In the genomic region with DNA sequence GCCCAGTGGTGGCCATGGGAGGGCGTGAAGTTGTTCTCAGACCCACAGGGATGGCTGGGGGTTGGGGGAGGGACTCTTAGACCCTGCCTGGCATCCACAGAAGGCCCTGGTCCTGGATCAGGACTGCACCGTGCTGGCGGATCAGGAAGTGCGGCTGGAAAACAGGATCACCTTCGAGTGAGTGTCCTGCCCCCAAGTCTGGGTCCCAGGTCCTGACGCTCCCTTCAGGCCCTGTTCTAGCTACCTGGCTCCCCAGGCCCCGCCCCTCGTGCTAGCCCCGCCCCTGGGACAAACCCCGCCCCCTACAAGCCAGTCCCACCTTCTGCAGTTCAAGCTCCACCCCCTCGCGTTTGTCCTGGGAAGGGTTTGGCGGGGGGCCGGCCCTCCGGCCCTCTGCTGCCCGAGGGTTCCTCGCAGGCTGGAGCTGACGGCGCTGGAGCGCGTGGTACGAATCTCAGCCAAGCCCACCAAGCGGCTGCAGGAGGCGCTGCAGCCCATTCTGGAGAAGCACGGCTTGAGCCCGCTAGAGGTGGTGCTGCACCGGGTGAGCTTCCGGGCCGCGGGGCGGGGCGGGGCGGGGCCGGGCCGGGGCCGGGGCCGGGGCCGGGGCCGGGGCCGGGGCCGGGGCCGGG, we compare ENCODE assay signal across 9 cellular contexts. TPM values are rescaled to one million over a fixed set of nuclear protein-coding genes. Genes with fewer than 3 reads are reported as not detected.
A peak's percentile ranks its signal among the peaks of the same experiment; 100 is the strongest.
DNase-seq lines count a peak whose midpoint lies in the region; ATAC-seq, FAIRE-seq and TF ChIP-seq lines count a peak whose summit lies in the region.
"Had no signal": no experiment of that assay in that cellular context is flagged by ENCODE, and none has a peak within 500 bp of the region (broad histone marks: within the 10 kb centered on the region; RNA-seq: fewer than 3 reads in every experiment).

No MANE protein-coding gene starts in this region.

- H3K9me3 ChIP-seq in HUES64 (ENCODE audit: insufficient read depth, low read depth, low read length) = no peaks in the 10 kb centered on the region
- no peaks in the 10 kb centered on the region for H3K9me3 ChIP-seq in K562 (replicated peaks; ENCODE audit: control insufficient read depth, insufficient read depth, low read depth, low read length)
- no peaks in the 10 kb centered on the region for H3K9me3 ChIP-seq in gastrocnemius medialis

- peak; percentile 56 to 69 for TF ChIP-seq RAD21 in K562 (CRISPR knock-in tag; conservative IDR thresholded peaks at IDR 0.05 in 1 of 2, IDR thresholded peaks at IDR 0.05 in 1 of 2)

- H3K9ac ChIP-seq in HUES64 (ENCODE audit: low read depth, low read length) (peak overlapping the region; percentile 81; the same call in 1 of the 2 replicates), K562 (ENCODE audit: insufficient read depth in 1 of 2, low read depth in 2 of 2, low read length in 2 of 2) (peak overlapping the region in 1 of 2 experiments; percentile 91; a peak in 2 of 4 replicates)

- TF ChIP-seq POLR2A in K562 (conservative IDR thresholded peaks at IDR 0.05) (no peak), gastrocnemius medialis (IDR thresholded peaks at IDR 0.05) (no peak)

- peak overlapping the region; percentile 85 for H3K4me2 ChIP-seq in K562 (ENCODE audit: insufficient read depth, low read length)

- BruUV-seq in K562 (replicated peaks; lab: Mats Ljungman, UMichigan) = no TSS peak

- peak overlapping the region; percentile 53 for H3K4me3 Mint-ChIP-seq in activated CD8-positive, alpha-beta memory T cell treated with anti-CD3 and anti-CD28 coated beads, Interleukin-2, amount 10 ng/mL, durations not matched to agents 7 days and 5 days

- H3K9me3 Mint-ChIP-seq in activated CD8-positive, alpha-beta memory T cell treated with anti-CD3 and anti-CD28 coated beads, Interleukin-2, amount 10 ng/mL, durations not matched to agents 7 days and 5 days (ENCODE audit: low read depth) = no peaks in the 10 kb centered on the region

- WGBS in HUES64 = 7% methylated on average over 40 of the region's 42 CpGs
- WGBS in K562 (ENCODE audit: insufficient coverage, low coverage, missing lambda C conversion rate) = 3% methylated on average over 24 of the region's 42 CpGs

- no peaks in the 10 kb centered on the region for H3K27me3 Mint-ChIP-seq in activated CD8-positive, alpha-beta memory T cell treated with anti-CD3 and anti-CD28 coated beads, Interleukin-2, amount 10 ng/mL, durations not matched to agents 7 days and 5 days

- H3K9me1 ChIP-seq in K562 (ENCODE audit: control insufficient read depth, insufficient read depth, low read length) = peaks cover 4% of the 10 kb centered on the region

- peak; percentile 61 to 99 (median 97) for TF ChIP-seq CTCF in K562 (IDR thresholded peaks at IDR 0.05 in 2 of 3, conservative IDR thresholded peaks at IDR 0.05 in 1 of 3; ENCODE audit: insufficient read depth in 2 of 3, low read depth in 1 of 3, low read length in 3 of 3)
- peak in 4 of 5 experiments; percentile 33 to 51 (median 50) for TF ChIP-seq CTCF in gastrocnemius medialis (IDR thresholded peaks at IDR 0.05 in 4 of 5, conservative IDR thresholded peaks at IDR 0.05 in 1 of 5)

- peaks cover 24% of the 10 kb centered on the region for H3K79me2 ChIP-seq in K562 (ENCODE audit: control insufficient read depth, insufficient read depth, low read length)

- H3K4me3 ChIP-seq in HUES64 (ENCODE audit: low read length) (peak overlapping the region; percentile 58), K562 (peak overlapping the region; percentile 45), gastrocnemius medialis (peak overlapping the region; percentile 44 to 57 (median 50))

- peak; percentile 7; the same call in 1 of the 2 replicates for TF ChIP-seq EP300 in K562 (IDR thresholded peaks at IDR 0.05; ENCODE audit: low read length)

- CTCF ChIA-PET in activated CD8-positive, alpha-beta memory T cell treated with anti-CD3 and anti-CD28 coated beads, Interleukin-2, amount 10 ng/mL, durations not matched to agents 7 days and 5 days (lab: Charles Lee) = interaction anchor here (0.8 to 22.1 kb wide), 15 partner anchors 8 to 125 kb away, joined by 3 to 405 read pairs (median 7); partner anchors contain the start of genes LMAN2, MXD3, PFN3 and RGS14
- CTCF ChIA-PET in K562 (lab: Yijun Ruan, JAX; ENCODE audit: low intra/inter-chr PET ratio) = interaction anchor here (0.6 to 1.2 kb wide), 3 partner anchors 52 to 84 kb away, joined by 3 to 8 read pairs (median 3); no protein-coding TSS in a partner anchor

- no peak overlapping the region for H2AFZ ChIP-seq in K562 (ENCODE audit: low read depth, low read length)

- H3K27ac ChIP-seq in HUES64 (ENCODE audit: low read depth, low read length) (peak overlapping the region; percentile 51; the same call in 1 of the 2 replicates), K562 (ENCODE audit: extremely low read depth, low read depth, low read length) (peak overlapping the region; percentile 32; the same call in 2 of the 3 replicates), gastrocnemius medialis (peak overlapping the region; percentile 74 to 83 (median 79))

- POLR2A ChIA-PET in K562 (lab: Yijun Ruan, JAX) = interaction anchor here (0.6 to 1.7 kb wide), 9 partner anchors 8 to 1191 kb away, joined by 3 to 11 read pairs (median 4); no protein-coding TSS in a partner anchor

- H3K27ac Mint-ChIP-seq in activated CD8-positive, alpha-beta memory T cell treated with anti-CD3 and anti-CD28 coated beads, Interleukin-2, amount 10 ng/mL, durations not matched to agents 7 days and 5 days = no peak overlapping the region

- FAIRE-seq in K562 (lab: Jason Lieb, UNC) = peak; percentile 94
- FAIRE-seq: islet of Langerhans had no signal

- peak; percentile 83 for ATAC-seq in activated CD8-positive, alpha-beta memory T cell treated with anti-CD3 and anti-CD28 coated beads, Interleukin-2, amount 10 ng/mL, durations not matched to agents 7 days and 5 days
- peak; percentile 83 for ATAC-seq in K562
- peak; percentile 61 to 68 for ATAC-seq in gastrocnemius medialis

- H3K27me3 ChIP-seq in HUES64 (ENCODE audit: insufficient read depth, low read length) (peaks cover 17% of the 10 kb centered on the region), K562 (ENCODE audit: control insufficient read depth in 2 of 2, insufficient read depth in 2 of 2, low read length in 2 of 2) (no peaks in the 10 kb centered on the region), gastrocnemius medialis (no peaks in the 10 kb centered on the region)

- peaks cover 18% of the 10 kb centered on the region for H3K4me1 ChIP-seq in HUES64 (ENCODE audit: insufficient read depth, low read length)
- peaks cover 46 to 63% of the 10 kb centered on the region in 2 experiments for H3K4me1 ChIP-seq in K562 (replicated peaks in 1 of 2; ENCODE audit: control insufficient read depth in 2 of 2, insufficient read depth in 2 of 2, low read length in 2 of 2)
- H3K4me1 ChIP-seq in gastrocnemius medialis = peaks cover 35 to 39% of the 10 kb centered on the region in 2 donors

- in situ Hi-C loops in SK-MEL-5 (cut with HindIII; ENCODE audit: low pct_unique_long_range_greater_than_20kb, low sequenced_read_pairs) = no loop called here
- in situ Hi-C loops in K562 (cut with MboI) = no loop called here
- in situ Hi-C loops in gastrocnemius medialis (cut with MboI; ENCODE audit: low sequenced_read_pairs in 4 of 4) = no loop called here

- intact Hi-C loops in K562 (cut with micrococcal nuclease) = loop anchor here (1.0 kb wide), 2 partner anchors 20 to 52 kb away; no protein-coding TSS in a partner anchor
- intact Hi-C loops in gastrocnemius medialis (cut with DNase I; ENCODE audit: low total_unique reads) = no loop called here

- peak; percentile 77 for DNase-seq in activated CD8-positive, alpha-beta memory T cell treated with anti-CD3 and anti-CD28 coated beads, Interleukin-2, amount 10 ng/mL, durations not matched to agents 7 days and 5 days
- DNase-seq in activated CD8-positive, alpha-beta memory T cell treated with anti-CD3 and anti-CD28 coated beads, Interleukin-2, amount 50 U/mL, for 4 hours = no peak
- DNase-seq in SK-MEL-5 (ENCODE audit: low read depth, low spot score) = peak; percentile 89
- DNase-seq in K562 (ENCODE audit: extremely low read depth in 1 of 4, low spot score in 3 of 4) = peak; percentile 89 to 97 (median 92)
- peak; percentile 93 for DNase-seq in iPS DF 19.7 (ENCODE audit: low read depth, low spot score)
- DNase-seq in gastrocnemius medialis = peak; percentile 65 to 92
- DNase-seq in NCI-H2107 (lab: John Stamatoyannopoulos, UW) = no peak

- peaks cover 33% of the 10 kb centered on the region for H3K36me3 Mint-ChIP-seq in activated CD8-positive, alpha-beta memory T cell treated with anti-CD3 and anti-CD28 coated beads, Interleukin-2, amount 10 ng/mL, durations not matched to agents 7 days and 5 days

- H3K36me3 ChIP-seq in HUES64 (ENCODE audit: insufficient read depth, low read length) (no peaks in the 10 kb centered on the region), K562 (ENCODE audit: control insufficient read depth, insufficient read depth, low read length) (peaks cover 47% of the 10 kb centered on the region; the same call in 2 of the 3 replicates), gastrocnemius medialis (no peaks in the 10 kb centered on the region)

- no peaks in the 10 kb centered on the region for H4K20me1 ChIP-seq in K562 (replicated peaks; ENCODE audit: control insufficient read depth, insufficient read depth, low read length)

- H3K4me1 Mint-ChIP-seq in activated CD8-positive, alpha-beta memory T cell treated with anti-CD3 and anti-CD28 coated beads, Interleukin-2, amount 10 ng/mL, durations not matched to agents 7 days and 5 days = peaks cover 56% of the 10 kb centered on the region

RNA-seq across cellular contexts. Expression of gene RGS14, which starts 12.9 kb away (rescaled TPM):
- 10 to 100 TPM; 52.3 to 93.0 TPM for total RNA-seq in activated CD8-positive, alpha-beta memory T cell treated with anti-CD3 and anti-CD28 coated beads, Interleukin-2, amount 10 ng/mL, durations not matched to agents 7 days and 5 days
- 10.9 TPM for polyA plus RNA-seq in HUES64 (2013, experiment 1 of 2)
- 13.5 TPM for polyA plus RNA-seq in HUES64 (2013, experiment 2 of 2)
- total RNA-seq in SK-MEL-5 (2014; rRNA removed; shearing (Covaris generic)) = 12.3 and 15.7 TPM in 2 replicates
- polyA plus RNA-seq in SK-MEL-5 (2015; cell fraction: cytosol; rRNA removed) = 25.4 and 33.3 TPM in 2 replicates
- polyA plus RNA-seq in SK-MEL-5 (2015; cell fraction: nucleus; rRNA removed) = 15.8 and 17.9 TPM in 2 replicates
- total RNA-seq in K562 (2011; cell fraction: chromatin; rRNA removed; ENCODE audit: low replicate concordance) = 35.8 and 98.9 TPM in 2 replicates
- total RNA-seq in K562 (2011; cell fraction: nucleolus; rRNA removed) = 87.6 and 104 TPM in 2 replicates
- total RNA-seq in K562 (2011; cell fraction: nucleoplasm; rRNA removed) = 52.4 and 57.0 TPM in 2 replicates
- total RNA-seq in K562 (2014; rRNA removed) = 63.1 and 86.1 TPM in 2 replicates
- total RNA-seq in K562 (2014; rRNA removed; fragmentation: Illumina TruSeq; extraction: Trizol) = 6.3 and 10.5 TPM in 2 replicates
- 34.5 and 38.8 TPM in 2 replicates for total RNA-seq in K562 (2015; rRNA removed; fragmentation: Illumina TruSeq; extraction: Trizol)
- 50.3 and 55.4 TPM in 2 replicates for total RNA-seq in K562 (2021)
- polyA plus RNA-seq in K562 (2011; rRNA removed) = 21.2 and 40.8 TPM in 2 replicates
- polyA plus RNA-seq in K562 (2011; cell fraction: cytosol; rRNA removed) = 54.2 and 98.9 TPM in 2 replicates
- 174 and 232 TPM in 2 replicates for polyA plus RNA-seq in K562 (2011; cell fraction: nucleus; rRNA removed)
- polyA plus RNA-seq in K562 (2012) = 40.9 and 53.0 TPM in 2 replicates
- polyA plus RNA-seq in K562 (2014; fragmentation: Illumina TruSeq; extraction: Trizol) = 42.0 and 46.3 TPM in 2 replicates
- polyA plus RNA-seq in K562 (2014; fragmentation: Nextera tagmentation; extraction: Ambion mirVana) = 1 to 10 TPM in 1 of 2 experiments, under 1 TPM in 1; 0.28 to 1.3 TPM
- polyA plus RNA-seq in K562 (2014; rRNA removed) = 75.9 and 101 TPM in 2 replicates
- polyA minus RNA-seq in K562 (2011; rRNA and poly(A)+ RNA removed) = 11.5 and 13.6 TPM in 2 replicates
- polyA minus RNA-seq in K562 (2011; cell fraction: cytosol; rRNA and poly(A)+ RNA removed) = 20.3 and 24.8 TPM in 2 replicates
- polyA minus RNA-seq in K562 (2011; cell fraction: nucleus; rRNA and poly(A)+ RNA removed) = 49.7 and 64.5 TPM in 2 replicates
- total RNA-seq in gastrocnemius medialis = 10 to 100 TPM in 1 of 4 donors, 1 to 10 TPM in 3; 1.6 to 25.9 (median 5.0) TPM

RNA-seq across cellular contexts. Expression of gene SLC34A1, which starts 13.6 kb away (rescaled TPM):
- under 1 TPM; 0.19 to 0.85 TPM for total RNA-seq in activated CD8-positive, alpha-beta memory T cell treated with anti-CD3 and anti-CD28 coated beads, Interleukin-2, amount 10 ng/mL, durations not matched to agents 7 days and 5 days
- not detected for polyA plus RNA-seq in HUES64 (2013, experiment 1 of 2)
- polyA plus RNA-seq in HUES64 (2013, experiment 2 of 2) = not detected
- 0.16 and 0.19 TPM in 2 replicates for total RNA-seq in SK-MEL-5 (2014; rRNA removed; shearing (Covaris generic))
- 0.06 and 0.12 TPM in 2 replicates for polyA plus RNA-seq in SK-MEL-5 (2015; cell fraction: cytosol; rRNA removed)
- 0.08 and 0.41 TPM in 2 replicates for polyA plus RNA-seq in SK-MEL-5 (2015; cell fraction: nucleus; rRNA removed)
- 0.09 TPM in 1 of 2 replicates, not detected in the other for total RNA-seq in K562 (2011; cell fraction: chromatin; rRNA removed; ENCODE audit: low replicate concordance)
- total RNA-seq in K562 (2011; cell fraction: nucleolus; rRNA removed) = not detected in 2 replicates
- total RNA-seq in K562 (2011; cell fraction: nucleoplasm; rRNA removed) = not detected in 2 replicates
- total RNA-seq in K562 (2014; rRNA removed) (not detected in 2 replicates), K562 (2014; rRNA removed; fragmentation: Illumina TruSeq; extraction: Trizol) (not detected in 2 replicates), K562 (2015; rRNA removed; fragmentation: Illumina TruSeq; extraction: Trizol) (not detected in 2 replicates), K562 (2021) (not detected in 2 replicates), gastrocnemius medialis (not detected)
- polyA plus RNA-seq in K562 (2011; rRNA removed) (not detected in 2 replicates), K562 (2014; fragmentation: Illumina TruSeq; extraction: Trizol) (not detected in 2 replicates), K562 (2014; fragmentation: Nextera tagmentation; extraction: Ambion mirVana) (not detected), K562 (2014; rRNA removed) (not detected in 2 replicates)
- polyA plus RNA-seq in K562 (2011; cell fraction: cytosol; rRNA removed) = not detected in 2 replicates
- polyA plus RNA-seq in K562 (2011; cell fraction: nucleus; rRNA removed) = not detected in 2 replicates
- not detected in 2 replicates for polyA plus RNA-seq in K562 (2012)
- not detected in 2 replicates for polyA minus RNA-seq in K562 (2011; rRNA and poly(A)+ RNA removed)
- polyA minus RNA-seq in K562 (2011; cell fraction: cytosol; rRNA and poly(A)+ RNA removed) = not detected in 2 replicates
- polyA minus RNA-seq in K562 (2011; cell fraction: nucleus; rRNA and poly(A)+ RNA removed) = not detected in 2 replicates

RNA-seq across cellular contexts. Expression of gene LMAN2, which starts 19.1 kb away (rescaled TPM):
- total RNA-seq in activated CD8-positive, alpha-beta memory T cell treated with anti-CD3 and anti-CD28 coated beads, Interleukin-2, amount 10 ng/mL, durations not matched to agents 7 days and 5 days = 100 to 1,000 TPM; 133 to 140 TPM
- polyA plus RNA-seq in HUES64 (2013, experiment 1 of 2) = 124 TPM
- 117 TPM for polyA plus RNA-seq in HUES64 (2013, experiment 2 of 2)
- total RNA-seq in SK-MEL-5 (2014; rRNA removed; shearing (Covaris generic)) = 273 and 299 TPM in 2 replicates
- polyA plus RNA-seq in SK-MEL-5 (2015; cell fraction: cytosol; rRNA removed) = 546 and 571 TPM in 2 replicates
- polyA plus RNA-seq in SK-MEL-5 (2015; cell fraction: nucleus; rRNA removed) = 82.1 and 103 TPM in 2 replicates
- total RNA-seq in K562 (2011; cell fraction: chromatin; rRNA removed; ENCODE audit: low replicate concordance) = 108 and 260 TPM in 2 replicates
- total RNA-seq in K562 (2011; cell fraction: nucleolus; rRNA removed) = 422 and 429 TPM in 2 replicates
- total RNA-seq in K562 (2011; cell fraction: nucleoplasm; rRNA removed) = 240 and 283 TPM in 2 replicates
- total RNA-seq in K562 (2014; rRNA removed) = 200 and 216 TPM in 2 replicates
- total RNA-seq in K562 (2014; rRNA removed; fragmentation: Illumina TruSeq; extraction: Trizol) = 69.3 and 110 TPM in 2 replicates
- total RNA-seq in K562 (2015; rRNA removed; fragmentation: Illumina TruSeq; extraction: Trizol) = 179 and 196 TPM in 2 replicates
- total RNA-seq in K562 (2021) = 130 and 136 TPM in 2 replicates
- polyA plus RNA-seq in K562 (2011; rRNA removed) = 119 and 150 TPM in 2 replicates
- polyA plus RNA-seq in K562 (2011; cell fraction: cytosol; rRNA removed) = 299 and 407 TPM in 2 replicates
- 207 and 224 TPM in 2 replicates for polyA plus RNA-seq in K562 (2011; cell fraction: nucleus; rRNA removed)
- 176 and 216 TPM in 2 replicates for polyA plus RNA-seq in K562 (2012)
- polyA plus RNA-seq in K562 (2014; fragmentation: Illumina TruSeq; extraction: Trizol) = 241 and 254 TPM in 2 replicates
- polyA plus RNA-seq in K562 (2014; fragmentation: Nextera tagmentation; extraction: Ambion mirVana) = 1 to 10 TPM; 2.7 to 8.5 TPM
- polyA plus RNA-seq in K562 (2014; rRNA removed) = 196 and 235 TPM in 2 replicates
- 113 and 151 TPM in 2 replicates for polyA minus RNA-seq in K562 (2011; rRNA and poly(A)+ RNA removed)
- polyA minus RNA-seq in K562 (2011; cell fraction: cytosol; rRNA and poly(A)+ RNA removed) = 150 and 163 TPM in 2 replicates
- 76.1 and 108 TPM in 2 replicates for polyA minus RNA-seq in K562 (2011; cell fraction: nucleus; rRNA and poly(A)+ RNA removed)
- 100 to 1,000 TPM in 1 of 4 donors, 10 to 100 TPM in 3; 70.2 to 109 (median 86.6) TPM for total RNA-seq in gastrocnemius medialis

RNA-seq across cellular contexts. Expression of gene PFN3, which starts 29.9 kb away (rescaled TPM):
- not detected for total RNA-seq in activated CD8-positive, alpha-beta memory T cell treated with anti-CD3 and anti-CD28 coated beads, Interleukin-2, amount 10 ng/mL, durations not matched to agents 7 days and 5 days
- not detected for polyA plus RNA-seq in HUES64 (2013, experiment 1 of 2)
- polyA plus RNA-seq in HUES64 (2013, experiment 2 of 2) = not detected
- not detected in 2 replicates for total RNA-seq in SK-MEL-5 (2014; rRNA removed; shearing (Covaris generic))
- polyA plus RNA-seq in SK-MEL-5 (2015; cell fraction: cytosol; rRNA removed) = not detected in 2 replicates
- polyA plus RNA-seq in SK-MEL-5 (2015; cell fraction: nucleus; rRNA removed) = not detected in 2 replicates
- total RNA-seq in K562 (2011; cell fraction: chromatin; rRNA removed; ENCODE audit: low replicate concordance) = not detected in 2 replicates
- total RNA-seq in K562 (2011; cell fraction: nucleolus; rRNA removed) = not detected in 2 replicates
- not detected in 2 replicates for total RNA-seq in K562 (2011; cell fraction: nucleoplasm; rRNA removed)
- total RNA-seq in K562 (2014; rRNA removed) (not detected in 2 replicates), K562 (2014; rRNA removed; fragmentation: Illumina TruSeq; extraction: Trizol) (not detected in 2 replicates), K562 (2015; rRNA removed; fragmentation: Illumina TruSeq; extraction: Trizol) (not detected in 2 replicates), K562 (2021) (not detected in 2 replicates), gastrocnemius medialis (not detected)
- polyA plus RNA-seq in K562 (2011; rRNA removed) (not detected in 2 replicates), K562 (2014; fragmentation: Illumina TruSeq; extraction: Trizol) (not detected in 2 replicates), K562 (2014; fragmentation: Nextera tagmentation; extraction: Ambion mirVana) (not detected), K562 (2014; rRNA removed) (not detected in 2 replicates)
- not detected in 2 replicates for polyA plus RNA-seq in K562 (2011; cell fraction: cytosol; rRNA removed)
- not detected in 2 replicates for polyA plus RNA-seq in K562 (2011; cell fraction: nucleus; rRNA removed)
- polyA plus RNA-seq in K562 (2012) = not detected in 2 replicates
- polyA minus RNA-seq in K562 (2011; rRNA and poly(A)+ RNA removed) = not detected in 2 replicates
- polyA minus RNA-seq in K562 (2011; cell fraction: cytosol; rRNA and poly(A)+ RNA removed) = not detected in 2 replicates
- 0.67 TPM in 1 of 2 replicates, not detected in the other for polyA minus RNA-seq in K562 (2011; cell fraction: nucleus; rRNA and poly(A)+ RNA removed)

RNA-seq across cellular contexts. Expression of gene F12, which starts 38.8 kb away (rescaled TPM):
- total RNA-seq in activated CD8-positive, alpha-beta memory T cell treated with anti-CD3 and anti-CD28 coated beads, Interleukin-2, amount 10 ng/mL, durations not matched to agents 7 days and 5 days = 1 to 10 TPM; 1.3 to 2.2 TPM
- polyA plus RNA-seq in HUES64 (2013, experiment 1 of 2) = 0.60 TPM
- polyA plus RNA-seq in HUES64 (2013, experiment 2 of 2) = 1.4 TPM
- 6.0 and 8.2 TPM in 2 replicates for total RNA-seq in SK-MEL-5 (2014; rRNA removed; shearing (Covaris generic))
- 10.6 and 12.1 TPM in 2 replicates for polyA plus RNA-seq in SK-MEL-5 (2015; cell fraction: cytosol; rRNA removed)
- polyA plus RNA-seq in SK-MEL-5 (2015; cell fraction: nucleus; rRNA removed) = 25.7 and 27.4 TPM in 2 replicates
- total RNA-seq in K562 (2011; cell fraction: chromatin; rRNA removed; ENCODE audit: low replicate concordance) = 2.4 and 7.8 TPM in 2 replicates
- 12.2 and 13.2 TPM in 2 replicates for total RNA-seq in K562 (2011; cell fraction: nucleolus; rRNA removed)
- total RNA-seq in K562 (2011; cell fraction: nucleoplasm; rRNA removed) = 5.8 and 6.0 TPM in 2 replicates
- total RNA-seq in K562 (2014; rRNA removed) = 13.8 and 23.9 TPM in 2 replicates
- 0.80 and 1.1 TPM in 2 replicates for total RNA-seq in K562 (2014; rRNA removed; fragmentation: Illumina TruSeq; extraction: Trizol)
- 3.6 and 4.7 TPM in 2 replicates for total RNA-seq in K562 (2015; rRNA removed; fragmentation: Illumina TruSeq; extraction: Trizol)
- total RNA-seq in K562 (2021) = 18.3 and 22.6 TPM in 2 replicates
- polyA plus RNA-seq in K562 (2011; rRNA removed) = 6.1 and 9.7 TPM in 2 replicates
- 11.4 and 33.1 TPM in 2 replicates for polyA plus RNA-seq in K562 (2011; cell fraction: cytosol; rRNA removed)
- 19.4 and 31.1 TPM in 2 replicates for polyA plus RNA-seq in K562 (2011; cell fraction: nucleus; rRNA removed)
- 15.5 and 16.0 TPM in 2 replicates for polyA plus RNA-seq in K562 (2012)
- polyA plus RNA-seq in K562 (2014; fragmentation: Illumina TruSeq; extraction: Trizol) = 0.59 and 2.7 TPM in 2 replicates
- 1 to 10 TPM in 1 of 2 experiments, under 1 TPM in 1; 0.91 to 1.3 TPM for polyA plus RNA-seq in K562 (2014; fragmentation: Nextera tagmentation; extraction: Ambion mirVana)
- polyA plus RNA-seq in K562 (2014; rRNA removed) = 14.3 and 14.9 TPM in 2 replicates
- 0.63 and 1.6 TPM in 2 replicates for polyA minus RNA-seq in K562 (2011; rRNA and poly(A)+ RNA removed)
- 8.3 and 17.7 TPM in 2 replicates for polyA minus RNA-seq in K562 (2011; cell fraction: cytosol; rRNA and poly(A)+ RNA removed)
- polyA minus RNA-seq in K562 (2011; cell fraction: nucleus; rRNA and poly(A)+ RNA removed) = 3.9 and 6.0 TPM in 2 replicates
- total RNA-seq in gastrocnemius medialis = 1 to 10 TPM in 1 of 4 donors, under 1 TPM in 2, not detected in 1; 0.36 to 1.2 (median 0.95) TPM

Comparison
In these comparisons a context has a peak if more than half of its experiments do, and no peak if none do; other contexts are left out.
1. DNase-seq: peak in activated CD8-positive, alpha-beta memory T cell treated with anti-CD3 and anti-CD28 coated beads, Interleukin-2, amount 10 ng/mL, durations not matched to agents 7 days and 5 days (single experiment), SK-MEL-5 (single experiment), K562 (4 of 4), iPS DF 19.7 (single experiment) and gastrocnemius medialis (2 of 2); none in activated CD8-positive, alpha-beta memory T cell treated with anti-CD3 and anti-CD28 coated beads, Interleukin-2, amount 50 U/mL, for 4 hours (single experiment) and NCI-H2107 (single experiment).
2. Peak in every context shown above with its lines, with median percentiles within 50 percentile points of each other: ATAC-seq, H3K27ac ChIP-seq and H3K4me3 ChIP-seq.